ENCODE assay signal across 17 cellular contexts in the genomic region with DNA sequence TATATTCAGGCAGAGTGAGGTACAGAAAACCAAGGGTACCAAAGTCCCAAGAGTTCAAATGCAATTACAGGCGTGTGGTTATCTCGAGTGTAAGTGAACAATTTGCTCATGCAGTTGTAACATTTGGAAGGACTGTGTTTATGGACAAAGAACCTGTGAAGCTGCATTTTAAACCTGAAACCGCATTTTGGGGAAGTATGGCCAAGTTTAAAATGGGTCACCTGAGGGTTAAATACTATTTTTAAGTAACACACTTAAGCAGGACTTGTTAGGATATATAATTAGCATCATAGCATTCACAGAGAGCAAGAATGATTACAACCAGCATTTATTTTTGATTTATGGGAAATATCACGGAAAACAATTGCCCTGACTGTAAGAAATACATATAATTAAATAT.
DNase-seq lines count a peak whose midpoint lies in the region; ATAC-seq and TF ChIP-seq lines count a peak whose summit lies in the region.
"Had no signal": no experiment of that assay in that cellular context is flagged by ENCODE, and none has a peak within 500 bp of the region (broad histone marks: within the 10 kb centered on the region; RNA-seq: fewer than 3 reads in every experiment).

No MANE protein-coding gene starts in this region.

- H3K4me1 Mint-ChIP-seq in Calu3 (ENCODE audit: low read depth, unreplicated experiment), result peaks cover 6% of the 10 kb centered on the region

- H3K27me3 Mint-ChIP-seq in Calu3 (ENCODE audit: unreplicated experiment), result no peaks in the 10 kb centered on the region

- H3K27ac Mint-ChIP-seq in Calu3 (ENCODE audit: unreplicated experiment), result no peak overlapping the region

- H3K79me2 ChIP-seq in Karpas-422 (ENCODE audit: low read length) (no peaks in the 10 kb centered on the region), smooth muscle cell (ENCODE audit: low read depth) (no peaks in the 10 kb centered on the region)

- H3K27me3 ChIP-seq in Karpas-422 (ENCODE audit: low read length) (no peaks in the 10 kb centered on the region), smooth muscle cell (ENCODE audit: low read depth) (no peaks in the 10 kb centered on the region)

- DNase-seq in Karpas-422 (peak; percentile 57), retina (peak; percentile 12), NCI-H2196 (lab: John Stamatoyannopoulos, UW; ENCODE audit: unreplicated experiment) (no peak), Calu3 (no peak), NOMO-1 treated with dmso at 0.1 percent for 144 hours (lab: John Stamatoyannopoulos, UW; ENCODE audit: unreplicated experiment) (no peak), smooth muscle cell (lab: John Stamatoyannopoulos, UW; ENCODE audit: unreplicated experiment) (no peak)
- DNase-seq: C1 segment of cervical spinal cord, DMS79, NCI-H187, NCI-H2107, NCI-H345, NCI-H526 treated with DMSO at 0.1 percent for 48 hours, SHP77 had no signal

- H3F3A ChIP-seq in smooth muscle cell (ENCODE audit: low read depth), result no peaks in the 10 kb centered on the region

- H3K4me2 ChIP-seq in Karpas-422 (ENCODE audit: low read depth, low read length, poor library complexity, severe bottlenecking), result peak overlapping the region; percentile 35
- H3K4me2 ChIP-seq in smooth muscle cell, result no peak overlapping the region

- H3K36me3 ChIP-seq in Karpas-422 (ENCODE audit: insufficient read depth, low read length) (no peaks in the 10 kb centered on the region), smooth muscle cell (ENCODE audit: low read depth) (no peaks in the 10 kb centered on the region)

- H3K27ac ChIP-seq in Karpas-422 (ENCODE audit: low read length), result no peak overlapping the region
- H3K27ac ChIP-seq in smooth muscle cell (ENCODE audit: low read depth), result no peak overlapping the region
- H3K27ac ChIP-seq: SK-N-MC had no signal

- H3K9ac ChIP-seq in Karpas-422 (ENCODE audit: low read length) (no peak overlapping the region), smooth muscle cell (ENCODE audit: low read depth) (no peak overlapping the region)

- 74% methylated on average over 4 of the region's 4 CpGs for WGBS in smooth muscle cell (ENCODE audit: low lambda C conversion rate)

- no peak overlapping the region for H3K4me3 ChIP-seq in Karpas-422 (ENCODE audit: low read length)
- H3K4me3 ChIP-seq in smooth muscle cell, result no peak overlapping the region
- H3K4me3 ChIP-seq: K562, SK-N-MC had no signal

- BruUV-seq in Calu3 (replicated peaks; lab: Mats Ljungman, UMichigan), result no TSS peak

- H3K36me3 Mint-ChIP-seq in Calu3 (ENCODE audit: insufficient read depth, unreplicated experiment), result no peaks in the 10 kb centered on the region

- CTCF ChIA-PET in Calu3 (lab: Charles Lee), result no interaction called here

- H3K9me3 ChIP-seq in Karpas-422 (ENCODE audit: low read length), result no peaks in the 10 kb centered on the region
- H3K9me3 ChIP-seq in smooth muscle cell (replicated peaks; ENCODE audit: low read depth), result no peaks in the 10 kb centered on the region

- H3K4me3 Mint-ChIP-seq in Calu3 (ENCODE audit: low read depth, unreplicated experiment), result no peak overlapping the region

- no peak overlapping the region for H2AFZ ChIP-seq in Karpas-422 (ENCODE audit: low read length)
- no peak overlapping the region for H2AFZ ChIP-seq in smooth muscle cell (ENCODE audit: low read depth)

- no peaks in the 10 kb centered on the region for H3K9me3 Mint-ChIP-seq in Calu3 (ENCODE audit: low read depth, unreplicated experiment)

- no peaks in the 10 kb centered on the region for H3K9me2 ChIP-seq in Karpas-422 (replicated peaks; ENCODE audit: insufficient read depth, low read length)

- H3K4me1 ChIP-seq in Karpas-422 (ENCODE audit: low read length), result peaks cover 11% of the 10 kb centered on the region
- H3K4me1 ChIP-seq in smooth muscle cell (ENCODE audit: low read depth), result no peaks in the 10 kb centered on the region

- ATAC-seq in GM18517 (IDR thresholded peaks at IDR 0.05; ENCODE audit: unreplicated experiment) (peak; percentile 49), GM21526 (IDR thresholded peaks at IDR 0.05; ENCODE audit: low FRiP score, unreplicated experiment) (peak; percentile 50)
- ATAC-seq: K562 had no signal

- H4K20me1 ChIP-seq in Karpas-422 (ENCODE audit: insufficient read depth, low read depth, low read length), result no peaks in the 10 kb centered on the region
- H4K20me1 ChIP-seq in smooth muscle cell (ENCODE audit: low read depth), result no peaks in the 10 kb centered on the region

- TF ChIP-seq CTCF in Calu3 (IDR thresholded peaks at IDR 0.05; ENCODE audit: unreplicated experiment) (no peak), smooth muscle cell (IDR thresholded peaks at IDR 0.05; ENCODE audit: borderline replicate concordance, insufficient read depth, poor library complexity, severe bottlenecking) (no peak)

- intact Hi-C loops in Calu3 (cut with micrococcal nuclease; ENCODE audit: unreplicated experiment), result no loop called here

Comparison
In these comparisons a context has a peak if more than half of its experiments do, and no peak if none do; other contexts are left out.
1. DNase-seq: peak in Karpas-422 (single experiment) and retina (single experiment); none in NCI-H2196 (single experiment), Calu3 (single experiment), NOMO-1 treated with dmso at 0.1 percent for 144 hours (single experiment) and smooth muscle cell (single experiment).